In the genomic region with DNA sequence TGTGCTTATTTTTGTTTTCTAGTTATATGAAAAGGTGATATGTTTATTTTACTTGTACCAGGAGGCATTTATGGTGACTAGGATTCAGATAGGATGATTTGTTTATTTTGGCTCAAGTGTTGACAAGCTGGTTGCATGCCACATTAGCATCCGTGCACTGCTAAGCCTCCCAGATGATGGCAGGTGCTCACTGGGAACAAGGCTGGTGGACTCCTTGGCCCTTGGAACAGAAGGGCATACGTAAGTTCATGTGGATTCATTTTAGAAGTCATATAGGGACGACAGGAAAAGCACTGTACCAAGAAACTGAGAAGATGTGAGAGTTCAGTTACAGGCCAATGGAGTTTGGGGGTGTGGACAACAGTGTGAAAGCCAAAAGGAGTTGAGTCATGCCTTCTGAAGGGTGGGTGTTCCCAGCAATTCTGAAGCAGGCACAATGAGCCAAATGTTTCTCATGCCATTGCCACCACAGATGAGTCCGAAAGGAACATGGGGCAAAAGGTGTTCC, we compare ENCODE assay signal across 7 cellular contexts.
DNase-seq lines count a peak whose midpoint lies in the region; TF ChIP-seq lines count a peak whose summit lies in the region.

No MANE protein-coding gene starts in this region.

- DNase-seq in GM13976 (ENCODE audit: low spot score) (peak; percentile 37), MV-4-11 (lab: John Stamatoyannopoulos, UW) (peak; percentile 17), adrenal gland (peak in 4 of 7 donors; percentile 23 to 57 (median 41)), kidney tubule cell (ENCODE audit: low spot score) (peak; percentile 90), HuH-7 (ENCODE audit: low spot score) (no peak), sigmoid colon (no peak), NCI-H82 treated with DMSO at 0.1 percent for 48 hours (lab: John Stamatoyannopoulos, UW; ENCODE audit: unreplicated experiment) (no peak)

- H3K27ac ChIP-seq in adrenal gland = no peak overlapping the region
- peak overlapping the region in 1 of 4 donors; percentile 45 for H3K27ac ChIP-seq in sigmoid colon

- no peak for TF ChIP-seq CTCF in GM13976 (IDR thresholded peaks at IDR 0.05; ENCODE audit: borderline replicate concordance, control extremely low read depth, extremely low read depth, insufficient read depth, missing control alignments)
- no peak for TF ChIP-seq CTCF in adrenal gland (IDR thresholded peaks at IDR 0.05)
- no peak for TF ChIP-seq CTCF in sigmoid colon (IDR thresholded peaks at IDR 0.05)

- TF ChIP-seq EP300 in sigmoid colon (IDR thresholded peaks at IDR 0.05) = no peak

- intact Hi-C loops in adrenal gland (cut with DNase I) = no loop called here
- intact Hi-C loops in sigmoid colon (cut with DNase I) = no loop called here

- H3K36me3 ChIP-seq in adrenal gland (replicated peaks in 1 of 2) = no peaks in the 10 kb centered on the region
- H3K36me3 ChIP-seq in sigmoid colon = no peaks in the 10 kb centered on the region

- in situ Hi-C loops in GM13976 (cut with MboI; ENCODE audit: low sequenced_read_pairs, unreplicated experiment) = no loop called here

- H3K4me3 ChIP-seq in adrenal gland (no peak overlapping the region), sigmoid colon (no peak overlapping the region)

- WGBS in adrenal gland, 4 donors = 52 to 62% (median 58%) methylated on average over 4 of the region's 4 CpGs
- WGBS in sigmoid colon, 2 donors = 76 to 77% methylated on average over 4 of the region's 4 CpGs

- H3K9me3 ChIP-seq in adrenal gland (replicated peaks in 1 of 3) (no peaks in the 10 kb centered on the region), sigmoid colon (no peaks in the 10 kb centered on the region)

- H3K4me1 ChIP-seq in adrenal gland (replicated peaks in 1 of 2) (peaks cover 3 to 33% of the 10 kb centered on the region in 2 donors), sigmoid colon (peaks cover 0 to 30% (median 22%) of the 10 kb centered on the region in 4 donors)

- H3K27me3 ChIP-seq in adrenal gland (no peaks in the 10 kb centered on the region), sigmoid colon (no peaks in the 10 kb centered on the region)

- TF ChIP-seq POLR2A in adrenal gland (IDR thresholded peaks at IDR 0.05) (no peak), sigmoid colon (IDR thresholded peaks at IDR 0.05) (no peak)

Comparison
In these comparisons a context has a peak if more than half of its experiments do, and no peak if none do; other contexts are left out.
1. DNase-seq: peak in GM13976 (single experiment), MV-4-11 (single experiment), adrenal gland (4 of 7) and kidney tubule cell (single experiment); none in HuH-7 (single experiment), sigmoid colon (single experiment) and NCI-H82 treated with DMSO at 0.1 percent for 48 hours (single experiment).